ENCODE assay signal across 11 cellular contexts in the genomic region with DNA sequence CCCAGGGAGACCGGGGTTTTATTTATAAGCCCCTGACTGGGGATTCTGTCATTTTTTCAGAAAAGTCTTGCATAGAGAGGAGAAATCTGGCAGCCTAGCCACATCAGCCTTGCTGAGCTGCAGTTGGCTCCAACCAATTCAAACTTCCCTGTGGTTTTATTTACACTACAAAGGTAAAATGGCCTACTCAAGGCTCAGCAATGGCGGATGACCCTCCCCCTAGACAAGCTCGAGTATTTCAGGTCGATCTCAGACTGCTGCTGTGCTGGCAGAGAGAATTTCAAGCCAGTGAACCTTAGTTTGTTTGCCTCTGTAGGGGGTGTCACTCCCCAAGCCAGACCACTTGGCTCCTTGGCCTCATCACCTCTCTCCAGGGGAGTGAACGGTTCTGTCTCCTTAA. TPM values are rescaled to one million over a fixed set of nuclear protein-coding genes. Genes with fewer than 3 reads are reported as not detected.
"Had no signal": no experiment of that assay in that cellular context is flagged by ENCODE, and none has a peak within 500 bp of the region (broad histone marks: within the 10 kb centered on the region; RNA-seq: fewer than 3 reads in every experiment).

No MANE protein-coding gene starts in this region.

RNA-seq across cellular contexts. Expression of a gene that starts 52.9 kb away (rescaled TPM):
- total RNA-seq: OCI-LY7, PC-3, PC-9, Peyer's patch, Right ventricle myocardium inferior, Right ventricle myocardium superior, RPMI7951, SJCRH30, SJSA1, SK-MEL-5 had no signal
- polyA plus RNA-seq: SK-N-SH had no signal
